Comparison of ENCODE assay signal across 8 cellular contexts in the genomic region with DNA sequence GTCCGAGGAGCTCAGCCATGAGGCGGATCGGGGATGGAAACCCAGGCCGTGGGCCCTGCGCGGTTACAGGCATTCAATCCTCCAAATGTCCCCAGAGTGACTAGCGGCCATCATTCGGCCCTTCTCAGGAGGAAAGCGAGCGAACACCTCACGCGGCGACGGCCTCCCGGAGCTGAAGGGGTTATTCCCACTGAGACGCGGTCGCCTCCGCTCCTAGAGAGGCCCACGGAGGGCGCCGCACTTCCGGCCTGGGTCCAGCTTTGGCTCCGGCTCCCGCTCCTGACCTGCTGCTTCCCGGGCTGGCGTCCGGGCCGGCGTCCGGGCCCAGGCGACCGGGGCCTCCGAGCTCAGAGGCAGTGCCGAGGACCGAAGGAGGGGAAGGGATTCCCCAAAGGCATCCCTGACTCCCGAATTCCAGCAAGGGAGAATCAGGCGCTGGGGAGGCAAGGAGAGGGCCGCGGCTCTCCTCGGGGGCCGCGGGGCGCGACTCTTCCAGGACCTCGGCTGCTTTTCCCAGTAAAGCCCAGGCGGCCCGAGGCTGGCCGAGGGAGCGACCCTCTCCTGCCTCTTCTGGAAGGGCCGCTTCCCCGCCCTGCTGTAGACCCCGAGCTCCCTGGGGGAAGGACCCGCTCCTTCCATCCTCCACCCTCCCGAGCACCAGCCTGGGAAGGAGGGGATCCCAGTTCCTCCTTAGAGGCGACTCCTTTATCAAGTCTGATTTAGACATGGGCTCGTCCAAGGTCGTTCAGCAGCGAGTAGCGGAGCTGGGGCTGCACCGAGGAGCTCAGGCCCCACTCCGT. TPM values are rescaled to one million over a fixed set of nuclear protein-coding genes. Genes with fewer than 3 reads are reported as not detected.
DNase-seq lines count a peak whose midpoint lies in the region; ATAC-seq, FAIRE-seq and TF ChIP-seq lines count a peak whose summit lies in the region.

No MANE protein-coding gene starts in this region.

- no peaks in the 10 kb centered on the region for H4K20me1 ChIP-seq in osteoblast (ENCODE audit: insufficient read depth, low read length)

- peak overlapping the region; percentile 97 for H3K27ac ChIP-seq in cardiac muscle cell
- H3K27ac ChIP-seq in osteoblast (ENCODE audit: low read depth, low read length) = peak overlapping the region; percentile 69

- peak overlapping the region; percentile 95 for H3K4me2 ChIP-seq in osteoblast (ENCODE audit: insufficient read depth, low read length)

- peak; percentile 2 for TF ChIP-seq CTCF in cardiac muscle cell (IDR thresholded peaks at IDR 0.05; ENCODE audit: low read depth, low read length)
- no peak for TF ChIP-seq CTCF in osteoblast (IDR thresholded peaks at IDR 0.05; ENCODE audit: extremely low read depth, low read depth, low read length)

- H3K4me3 ChIP-seq in cardiac muscle cell (peak overlapping the region; percentile 98), osteoblast (ENCODE audit: insufficient read depth, low read length) (peak overlapping the region; percentile 90)

- DNase-seq in Kasumi-1 (lab: John Stamatoyannopoulos, UW) = peak; percentile 18 to 47
- DNase-seq in SKM-1 (lab: John Stamatoyannopoulos, UW; ENCODE audit: unreplicated experiment) = peak; percentile 53
- peak; percentile 78 for DNase-seq in amniotic epithelial cell (ENCODE audit: low read depth)
- DNase-seq in cardiac muscle cell (ENCODE audit: low read depth in 1 of 2, low spot score in 1 of 2) = peak; percentile 89 to 92
- DNase-seq in osteoblast (ENCODE audit: insufficient read length, low spot score, missing footprints) = peak; percentile 97
- DNase-seq in urothelium cell line (ENCODE audit: low spot score) = peak; percentile 89

- ATAC-seq in GM21737 (IDR thresholded peaks at IDR 0.05; ENCODE audit: unreplicated experiment) = no peak

- FAIRE-seq in urothelium cell line (lab: Jason Lieb, UNC) = no peak

- H3K27me3 ChIP-seq in cardiac muscle cell (no peaks in the 10 kb centered on the region), osteoblast (ENCODE audit: insufficient read depth, low read length) (no peaks in the 10 kb centered on the region)

- H3K4me1 ChIP-seq in ES-I3 (ENCODE audit: insufficient read depth, low read length) (no peaks in the 10 kb centered on the region), cardiac muscle cell (ENCODE audit: low read depth) (peaks cover 10% of the 10 kb centered on the region), osteoblast (ENCODE audit: insufficient read depth, low read length) (peaks cover 8% of the 10 kb centered on the region)

- peak overlapping the region; percentile 100 for H2AFZ ChIP-seq in osteoblast (ENCODE audit: low read length)

- H3K79me2 ChIP-seq in osteoblast (ENCODE audit: insufficient read depth, low read length) = peaks cover 3% of the 10 kb centered on the region

- H3K9me3 ChIP-seq in ES-I3 (ENCODE audit: control insufficient read depth, insufficient read depth, low read length) = no peaks in the 10 kb centered on the region
- H3K9me3 ChIP-seq in cardiac muscle cell (ENCODE audit: low read depth) = no peaks in the 10 kb centered on the region
- H3K9me3 ChIP-seq in osteoblast (ENCODE audit: low read depth, low read length) = no peaks in the 10 kb centered on the region

- H3K36me3 ChIP-seq in ES-I3 (ENCODE audit: insufficient read depth, low read length) (no peaks in the 10 kb centered on the region), cardiac muscle cell (no peaks in the 10 kb centered on the region), osteoblast (ENCODE audit: insufficient read depth, low read length) (no peaks in the 10 kb centered on the region)

- H3K9ac ChIP-seq in ES-I3 (ENCODE audit: low read depth, low read length) = peak overlapping the region; percentile 76

RNA-seq across cellular contexts. Expression of gene ZNF629, which starts 18.6 kb away (rescaled TPM):
- total RNA-seq in cardiac muscle cell (41.7 and 50.9 TPM in 2 replicates), osteoblast (15.3 and 16.3 TPM in 2 replicates)
- 20.1 and 22.2 TPM in 2 replicates for polyA plus RNA-seq in cardiac muscle cell

RNA-seq across cellular contexts. Expression of gene RNF40, which starts 43.4 kb away (rescaled TPM):
- total RNA-seq in cardiac muscle cell (91.8 and 104 TPM in 2 replicates), osteoblast (63.1 and 88.3 TPM in 2 replicates)
- 64.5 and 76.3 TPM in 2 replicates for polyA plus RNA-seq in cardiac muscle cell

RNA-seq across cellular contexts. Expression of gene CFAP119, which starts 43.7 kb away (rescaled TPM):
- total RNA-seq in cardiac muscle cell (7.1 and 9.1 TPM in 2 replicates), osteoblast (2.4 and 2.9 TPM in 2 replicates)
- 7.4 and 16.4 TPM in 2 replicates for polyA plus RNA-seq in cardiac muscle cell

RNA-seq across cellular contexts. Expression of gene PHKG2, which starts 57.3 kb away (rescaled TPM):
- total RNA-seq in cardiac muscle cell (29.7 and 35.1 TPM in 2 replicates), osteoblast (20.3 and 25.0 TPM in 2 replicates)
- polyA plus RNA-seq in cardiac muscle cell = 52.1 and 57.0 TPM in 2 replicates

Comparison
In these comparisons a context has a peak if more than half of its experiments do, and no peak if none do; other contexts are left out.
1. DNase-seq: peak in every context shown above with its lines; median percentile 97 in osteoblast; 90 in cardiac muscle cell; 89 in urothelium cell line; 78 in amniotic epithelial cell; 53 in SKM-1; 32 in Kasumi-1.